Comparison of ENCODE assay signal across 1 cellular context in genomic region chr3:37309945-37310665, GRCh38.
TF ChIP-seq lines count a peak whose summit lies in the region.

No MANE protein-coding gene starts in this region.

TF ChIP-seq in IMR-90, 13 proteins besides CTCF, POLR2A, EP300 and RAD21 (continued from another document):
- TF ChIP-seq MXI1 (IDR thresholded peaks at IDR 0.05; ENCODE audit: borderline replicate concordance, low read depth, low read length) (no peak), ELK1 (IDR thresholded peaks at IDR 0.05; ENCODE audit: borderline replicate concordance, low read depth, low read length) (no peak), RCOR1 (IDR thresholded peaks at IDR 0.05; ENCODE audit: insufficient replicate concordance, low read length) (no peak), CEBPB (IDR thresholded peaks at IDR 0.05; ENCODE audit: low read depth, low read length) (no peak), SMC3 (IDR thresholded peaks at IDR 0.05; ENCODE audit: low read depth, low read length) (no peak)
